ENCODE assay signal across 15 cellular contexts in genomic region chr14:81452341-81452740, GRCh38. TPM values are rescaled to one million over a fixed set of nuclear protein-coding genes. Genes with fewer than 3 reads are reported as not detected.
DNase-seq lines count a peak whose midpoint lies in the region; ATAC-seq, FAIRE-seq and TF ChIP-seq lines count a peak whose summit lies in the region.
"Had no signal": no experiment of that assay in that cellular context is flagged by ENCODE, and none has a peak within 500 bp of the region (broad histone marks: within the 10 kb centered on the region; RNA-seq: fewer than 3 reads in every experiment).

No MANE protein-coding gene starts in this region.

- peak overlapping the region in 1 of 3 experiments; percentile 42; a peak in 1 of 6 replicates for H3K4me3 ChIP-seq in HepG2 (replicated peaks in 1 of 3; ENCODE audit: insufficient read depth in 1 of 3, low read depth in 2 of 3, low read length in 3 of 3)
- H3K4me3 ChIP-seq in right lobe of liver = no peak overlapping the region
- H3K4me3 ChIP-seq in OCI-LY7 (ENCODE audit: low read depth, low read length, poor library complexity, severe bottlenecking) = no peak overlapping the region
- no peak overlapping the region for H3K4me3 ChIP-seq in neural progenitor cell
- no peak overlapping the region for H3K4me3 ChIP-seq in esophagus muscularis mucosa
- no peak overlapping the region for H3K4me3 ChIP-seq in Caco-2 (ENCODE audit: low read depth, low read length)
- H3K4me3 ChIP-seq: GM12878 had no signal

- peak overlapping the region; percentile 50 for H2AFZ ChIP-seq in HepG2 (ENCODE audit: low read length)
- peak overlapping the region; percentile 82; the same call in 1 of the 2 replicates for H2AFZ ChIP-seq in OCI-LY7 (ENCODE audit: low read length)
- peak overlapping the region; percentile 88 for H2AFZ ChIP-seq in neural progenitor cell (replicated peaks)

- no peaks in the 10 kb centered on the region for H3K9me2 ChIP-seq in OCI-LY7 (ENCODE audit: insufficient read depth, low read length)

- H4K20me1 ChIP-seq in HepG2 (ENCODE audit: insufficient read depth, low read length) = no peaks in the 10 kb centered on the region
- no peaks in the 10 kb centered on the region for H4K20me1 ChIP-seq in OCI-LY7 (ENCODE audit: insufficient read depth, low read length)
- H4K20me1 ChIP-seq in neural progenitor cell (ENCODE audit: low read depth) = no peaks in the 10 kb centered on the region

- POLR2A ChIA-PET in HepG2 (lab: Yijun Ruan, JAX) = no interaction called here
- POLR2A ChIA-PET in OCI-LY7 (lab: Charles Lee) = interaction anchor here (0.7 to 1.5 kb wide), 5 partner anchors 8 to 233 kb away, joined by 3 to 4 read pairs (median 3); no protein-coding TSS in a partner anchor
- POLR2A ChIA-PET in Caco-2 (lab: Charles Lee) = no interaction called here

- TF ChIP-seq POLR2A in HepG2 (IDR thresholded peaks at IDR 0.05; ENCODE audit: insufficient read depth in 1 of 2, low read depth in 2 of 2, low read length in 2 of 2) (no peak), right lobe of liver (IDR thresholded peaks at IDR 0.05) (no peak), esophagus muscularis mucosa (IDR thresholded peaks at IDR 0.05; ENCODE audit: low read depth) (no peak)

- H3K9ac ChIP-seq in HepG2 (ENCODE audit: insufficient read depth, low read depth, low read length) (peak overlapping the region; percentile 2; the same call in 1 of the 2 replicates), neural progenitor cell (no peak overlapping the region)

- H3K27ac ChIP-seq in HepG2 (ENCODE audit: extremely low read length, insufficient read depth, low read length) (no peak overlapping the region), right lobe of liver (no peak overlapping the region), OCI-LY7 (ENCODE audit: low read depth, low read length, poor library complexity, severe bottlenecking) (no peak overlapping the region), neural progenitor cell (no peak overlapping the region), esophagus muscularis mucosa (replicated peaks in 1 of 4) (no peak overlapping the region)

- intact Hi-C loops in HepG2 (cut with micrococcal nuclease; ENCODE audit: unreplicated experiment) (loop anchor here (5.0 kb wide), 1 partner anchor 235 kb away; no protein-coding TSS in a partner anchor), right lobe of liver (cut with DNase I) (loop anchor here in 1 of 2 donors (5.0 kb wide), 1 partner anchor 180 kb away; no protein-coding TSS in a partner anchor), OCI-LY7 (cut with micrococcal nuclease; ENCODE audit: unreplicated experiment) (no loop called here), esophagus muscularis mucosa (cut with DNase I) (loop anchor here (2.0 kb wide), 1 partner anchor 182 kb away; no protein-coding TSS in a partner anchor), Caco-2 (cut with micrococcal nuclease; ENCODE audit: unreplicated experiment) (loop anchor here (5.0 kb wide), 1 partner anchor 65 kb away; no protein-coding TSS in a partner anchor)

- WGBS in HepG2 (ENCODE audit: low lambda C conversion rate) = 86% methylated on average over 4 of the region's 4 CpGs
- WGBS in right lobe of liver (ENCODE audit: insufficient coverage, low coverage, low lambda C conversion rate, missing lambda C conversion rate) = 95% methylated on average over 3 of the region's 4 CpGs
- 98% methylated on average over 4 of the region's 4 CpGs for WGBS in esophagus muscularis mucosa

- H3K27me3 Mint-ChIP-seq in neural progenitor cell (ENCODE audit: insufficient read depth, low read depth) (peaks cover 11% of the 10 kb centered on the region), Caco-2 (ENCODE audit: insufficient read depth, unreplicated experiment) (no peaks in the 10 kb centered on the region)

- H3K27ac Mint-ChIP-seq in neural progenitor cell = peak overlapping the region; percentile 85
- H3K27ac Mint-ChIP-seq in Caco-2 (ENCODE audit: unreplicated experiment) = no peak overlapping the region
- H3K27ac Mint-ChIP-seq: CD4-positive, CD25-positive, alpha-beta regulatory T cell had no signal

- H3K36me3 ChIP-seq in HepG2 (replicated peaks in 1 of 2; ENCODE audit: control insufficient read depth in 1 of 2, insufficient read depth in 2 of 2, low read length in 2 of 2) = no peaks in the 10 kb centered on the region
- no peaks in the 10 kb centered on the region for H3K36me3 ChIP-seq in right lobe of liver
- H3K36me3 ChIP-seq in OCI-LY7 (ENCODE audit: insufficient read depth, low read length) = no peaks in the 10 kb centered on the region
- H3K36me3 ChIP-seq in neural progenitor cell = no peaks in the 10 kb centered on the region
- H3K36me3 ChIP-seq in esophagus muscularis mucosa = no peaks in the 10 kb centered on the region
- no peaks in the 10 kb centered on the region for H3K36me3 ChIP-seq in Caco-2 (ENCODE audit: control insufficient read depth, insufficient read depth, low read length)

- no peaks in the 10 kb centered on the region for H3K9me3 ChIP-seq in HepG2 (ENCODE audit: low read length)
- H3K9me3 ChIP-seq in right lobe of liver = no peaks in the 10 kb centered on the region
- no peaks in the 10 kb centered on the region for H3K9me3 ChIP-seq in OCI-LY7 (ENCODE audit: low read length)
- H3K9me3 ChIP-seq in neural progenitor cell (ENCODE audit: low read depth) = no peaks in the 10 kb centered on the region
- no peaks in the 10 kb centered on the region for H3K9me3 ChIP-seq in esophagus muscularis mucosa
- no peaks in the 10 kb centered on the region for H3K9me3 ChIP-seq in Caco-2

- in situ Hi-C loops in HepG2 (cut with HindIII; ENCODE audit: extremely low pct_ligation_motif_present, low pct_unique_long_range_greater_than_20kb) = loop anchor here (5.0 kb wide), 1 partner anchor 180 kb away; no protein-coding TSS in a partner anchor

- H3K36me3 Mint-ChIP-seq in neural progenitor cell (no peaks in the 10 kb centered on the region), Caco-2 (ENCODE audit: insufficient read depth, unreplicated experiment) (no peaks in the 10 kb centered on the region)
- H3K36me3 Mint-ChIP-seq: CD4-positive, CD25-positive, alpha-beta regulatory T cell had no signal

- BruUV-seq in HepG2 (replicated peaks; lab: Mats Ljungman, UMichigan) = no TSS peak
- no TSS peak for BruUV-seq in OCI-LY7 (replicated peaks; lab: Mats Ljungman, UMichigan)
- no TSS peak for BruUV-seq in Caco-2 (replicated peaks; lab: Mats Ljungman, UMichigan)

- peak; percentile 49 for ATAC-seq in HepG2
- no peak for ATAC-seq in right lobe of liver
- ATAC-seq in GM18520 (IDR thresholded peaks at IDR 0.05; ENCODE audit: unreplicated experiment) = no peak

- no peak for TF ChIP-seq EP300 in HepG2 (IDR thresholded peaks at IDR 0.05; ENCODE audit: low read depth in 2 of 2, low read length in 2 of 2)
- no peak for TF ChIP-seq EP300 in HepG2 (CRISPR knock-in tag; IDR thresholded peaks at IDR 0.05; ENCODE audit: borderline replicate concordance)
- no peak for TF ChIP-seq EP300 in esophagus muscularis mucosa (IDR thresholded peaks at IDR 0.05)

- no peak overlapping the region for H3K4me3 Mint-ChIP-seq in neural progenitor cell
- no peak overlapping the region for H3K4me3 Mint-ChIP-seq in Caco-2 (ENCODE audit: unreplicated experiment)
- H3K4me3 Mint-ChIP-seq: CD4-positive, CD25-positive, alpha-beta regulatory T cell had no signal

- no peaks in the 10 kb centered on the region for H3K79me2 ChIP-seq in HepG2 (ENCODE audit: insufficient read depth, low read length)
- no peaks in the 10 kb centered on the region for H3K79me2 ChIP-seq in OCI-LY7 (ENCODE audit: insufficient read depth, low read depth, low read length)
- no peaks in the 10 kb centered on the region for H3K79me2 ChIP-seq in neural progenitor cell (ENCODE audit: low read depth)

- H3K4me1 ChIP-seq in HepG2 (ENCODE audit: insufficient read depth, low read length) (peaks cover 43% of the 10 kb centered on the region), right lobe of liver (peaks cover 0 to 6% (median 0%) of the 10 kb centered on the region in 4 donors), OCI-LY7 (ENCODE audit: insufficient read depth, low read length, poor library complexity, severe bottlenecking) (peaks cover 22% of the 10 kb centered on the region), neural progenitor cell (peaks cover 21% of the 10 kb centered on the region), esophagus muscularis mucosa (peaks cover 12 to 20% (median 17%) of the 10 kb centered on the region in 4 donors), Caco-2 (0 out of 2 replicates have a peak, but pooled peaks cover 5% of the 10 kb centered on the region)

- H3K9me3 Mint-ChIP-seq in neural progenitor cell (no peaks in the 10 kb centered on the region), Caco-2 (ENCODE audit: unreplicated experiment) (no peaks in the 10 kb centered on the region)
- H3K9me3 Mint-ChIP-seq: CD4-positive, CD25-positive, alpha-beta regulatory T cell had no signal

- TF ChIP-seq CTCF in HepG2 (CRISPR knock-in tag; IDR thresholded peaks at IDR 0.05) = no peak
- TF ChIP-seq CTCF in right lobe of liver (IDR thresholded peaks at IDR 0.05) = no peak
- no peak for TF ChIP-seq CTCF in OCI-LY7 (conservative IDR thresholded peaks at IDR 0.05; ENCODE audit: low read length)
- TF ChIP-seq CTCF in neural progenitor cell (IDR thresholded peaks at IDR 0.05) = no peak
- no peak for TF ChIP-seq CTCF in esophagus muscularis mucosa (IDR thresholded peaks at IDR 0.05)
- no peak for TF ChIP-seq CTCF in Caco-2 (IDR thresholded peaks at IDR 0.05; ENCODE audit: insufficient read depth in 1 of 2, low read depth in 1 of 2, low read length in 1 of 2, severe bottlenecking in 1 of 2, unreplicated experiment in 1 of 2)

- peaks cover 34% of the 10 kb centered on the region for H3K4me1 Mint-ChIP-seq in neural progenitor cell
- H3K4me1 Mint-ChIP-seq in Caco-2 (ENCODE audit: low read depth, unreplicated experiment) = no peaks in the 10 kb centered on the region

- FAIRE-seq in HepG2 (lab: Jason Lieb, UNC) = no peak

- peak overlapping the region; percentile 66 for H3K4me2 ChIP-seq in HepG2 (ENCODE audit: low read depth, low read length)
- H3K4me2 ChIP-seq in OCI-LY7 (ENCODE audit: low read length) = no peak overlapping the region
- H3K4me2 ChIP-seq in neural progenitor cell = no peak overlapping the region

- H3K27me3 ChIP-seq in HepG2 (ENCODE audit: control insufficient read depth in 1 of 2, insufficient read depth in 2 of 2, low read length in 2 of 2) = no peaks in the 10 kb centered on the region
- H3K27me3 ChIP-seq in right lobe of liver = no peaks in the 10 kb centered on the region
- no peaks in the 10 kb centered on the region for H3K27me3 ChIP-seq in neural progenitor cell
- peaks cover 0 to 40% (median 3%) of the 10 kb centered on the region in 4 donors for H3K27me3 ChIP-seq in esophagus muscularis mucosa
- H3K27me3 ChIP-seq in Caco-2 (replicated peaks; ENCODE audit: control insufficient read depth, insufficient read depth, low read length) = no peaks in the 10 kb centered on the region

- DNase-seq in HepG2 (ENCODE audit: low spot score) (no peak), right lobe of liver (no peak), OCI-LY7 (ENCODE audit: low spot score) (no peak), neural progenitor cell (ENCODE audit: low spot score) (no peak), esophagus muscularis mucosa (ENCODE audit: extremely low spot score) (no peak), Caco-2 (no peak), GDM1 (lab: John Stamatoyannopoulos, UW) (no peak)
- DNase-seq: CD4-positive, CD25-positive, alpha-beta regulatory T cell; GOT3; Kasumi-1; NCI-H1930; SIG-M5; T-helper 2 cell had no signal

- no peak for TF ChIP-seq RAD21 in HepG2 (CRISPR knock-in tag; IDR thresholded peaks at IDR 0.05)

- CTCF ChIA-PET in HepG2 (lab: Yijun Ruan, JAX; ENCODE audit: low intra/inter-chr PET ratio, low total read pairs) = interaction anchor here (3.9 kb wide), 1 partner anchor 183 kb away, joined by 59 read pairs; no protein-coding TSS in a partner anchor
- CTCF ChIA-PET in OCI-LY7 (lab: Charles Lee; ENCODE audit: unreplicated experiment) = interaction anchor here (1.2 kb wide), 1 partner anchor 181 kb away, joined by 4 read pairs; no protein-coding TSS in a partner anchor
- CTCF ChIA-PET in Caco-2 (lab: Charles Lee) = interaction anchor here (5.0 kb wide), 1 partner anchor 183 kb away, joined by 43 read pairs; no protein-coding TSS in a partner anchor

- no peaks in the 10 kb centered on the region for H3F3A ChIP-seq in neural progenitor cell (ENCODE audit: low read depth)

RNA-seq across cellular contexts. Expression of gene STON2, which starts 52.2 kb away (rescaled TPM):
- total RNA-seq in HepG2 (2016; rRNA removed; fragmentation: Illumina TruSeq; extraction: Trizol) (11.0 and 13.8 TPM in 2 replicates), right lobe of liver (10 to 100 TPM in 3 of 6 experiments, 1 to 10 TPM in 3; 4.9 to 23.7 (median 10.7) TPM), OCI-LY7 (2022) (not detected in 2 replicates), neural progenitor cell (ENCODE audit: low replicate concordance) (25.0 and 31.1 TPM in 2 replicates), esophagus muscularis mucosa (1 to 10 TPM; 7.6 to 9.6 (median 8.8) TPM), Caco-2 (2022) (37.1 and 43.5 TPM in 2 replicates)
- total RNA-seq in HepG2 (2016; cell fraction: cytosol; rRNA removed; fragmentation: Illumina TruSeq; extraction: Trizol; ENCODE audit: low read depth) = 1.8 and 2.0 TPM in 2 replicates
- 10.5 and 13.2 TPM in 2 replicates for total RNA-seq in HepG2 (2016; cell fraction: insoluble cytoplasmic fraction; rRNA removed; fragmentation: Illumina TruSeq; extraction: Trizol)
- 3.1 and 3.8 TPM in 2 replicates for total RNA-seq in HepG2 (2016; cell fraction: membrane; rRNA removed; fragmentation: Illumina TruSeq; extraction: Trizol)
- total RNA-seq in HepG2 (2016; cell fraction: nucleus; rRNA removed; fragmentation: Illumina TruSeq; extraction: Trizol) = 12.7 and 16.5 TPM in 2 replicates
- polyA plus RNA-seq in HepG2 (2011; rRNA removed) = 2.1 and 2.4 TPM in 2 replicates
- 0.71 and 1.6 TPM in 2 replicates for polyA plus RNA-seq in HepG2 (2011; cell fraction: cytosol; rRNA removed)
- polyA plus RNA-seq in HepG2 (2011; cell fraction: nucleus; rRNA removed) = 2.0 and 3.8 TPM in 2 replicates
- 1.3 and 1.6 TPM in 2 replicates for polyA plus RNA-seq in HepG2 (2012)
- polyA plus RNA-seq in HepG2 (2016; cell fraction: cytosol; fragmentation: Illumina TruSeq; extraction: Trizol; ENCODE audit: low read depth) = 0.23 and 0.43 TPM in 2 replicates
- 2.4 TPM in 2 replicates for polyA plus RNA-seq in HepG2 (2016; cell fraction: insoluble cytoplasmic fraction; fragmentation: Illumina TruSeq; extraction: Trizol; ENCODE audit: low read depth)
- 0.57 and 0.77 TPM in 2 replicates for polyA plus RNA-seq in HepG2 (2016; cell fraction: membrane; fragmentation: Illumina TruSeq; extraction: Trizol; ENCODE audit: low read depth)
- polyA plus RNA-seq in HepG2 (2016; cell fraction: nucleus; fragmentation: Illumina TruSeq; extraction: Trizol; ENCODE audit: insufficient read depth, low read depth) = 2.7 and 4.2 TPM in 2 replicates
- 15.1 and 91.4 TPM in 2 replicates for polyA minus RNA-seq in HepG2 (2011; rRNA and poly(A)+ RNA removed; ENCODE audit: low replicate concordance)
- 6.2 and 6.7 TPM in 2 replicates for polyA minus RNA-seq in HepG2 (2011; cell fraction: cytosol; rRNA and poly(A)+ RNA removed)
- 14.8 and 17.2 TPM in 2 replicates for polyA minus RNA-seq in HepG2 (2011; cell fraction: nucleus; rRNA and poly(A)+ RNA removed)
- 0.25 and 0.28 TPM in 2 replicates for total RNA-seq in OCI-LY7 (2014; rRNA removed; shearing (Covaris generic))
- polyA plus RNA-seq: CD4-positive, CD25-positive, alpha-beta regulatory T cell had no signal
